ENCODE assay signal across 2 cellular contexts in the genomic region with DNA sequence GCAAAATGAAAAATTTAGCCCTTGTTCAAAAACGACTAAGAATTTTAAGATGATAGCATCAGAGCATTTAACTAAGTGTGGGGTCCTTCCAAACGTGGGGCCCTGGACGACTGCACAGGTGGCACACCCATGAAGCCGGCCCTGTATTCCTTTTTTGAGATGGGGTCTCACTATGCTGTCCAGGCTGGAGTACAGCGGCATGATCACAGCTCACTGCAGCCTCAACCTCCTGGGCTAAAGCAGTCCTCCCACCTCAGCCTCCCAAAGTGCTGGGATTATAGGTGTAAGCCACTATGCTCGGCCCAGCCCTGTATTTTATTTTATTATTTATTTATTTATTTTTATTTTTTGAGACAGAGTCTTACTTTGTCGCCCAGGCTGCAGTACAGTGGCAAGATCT.
TF ChIP-seq lines count a peak whose summit lies in the region.

No MANE protein-coding gene starts in this region.

TF ChIP-seq in K562, 482 proteins besides CTCF, POLR2A, EP300 and RAD21 (continued from another document):
- TF ChIP-seq, protein P1, sequence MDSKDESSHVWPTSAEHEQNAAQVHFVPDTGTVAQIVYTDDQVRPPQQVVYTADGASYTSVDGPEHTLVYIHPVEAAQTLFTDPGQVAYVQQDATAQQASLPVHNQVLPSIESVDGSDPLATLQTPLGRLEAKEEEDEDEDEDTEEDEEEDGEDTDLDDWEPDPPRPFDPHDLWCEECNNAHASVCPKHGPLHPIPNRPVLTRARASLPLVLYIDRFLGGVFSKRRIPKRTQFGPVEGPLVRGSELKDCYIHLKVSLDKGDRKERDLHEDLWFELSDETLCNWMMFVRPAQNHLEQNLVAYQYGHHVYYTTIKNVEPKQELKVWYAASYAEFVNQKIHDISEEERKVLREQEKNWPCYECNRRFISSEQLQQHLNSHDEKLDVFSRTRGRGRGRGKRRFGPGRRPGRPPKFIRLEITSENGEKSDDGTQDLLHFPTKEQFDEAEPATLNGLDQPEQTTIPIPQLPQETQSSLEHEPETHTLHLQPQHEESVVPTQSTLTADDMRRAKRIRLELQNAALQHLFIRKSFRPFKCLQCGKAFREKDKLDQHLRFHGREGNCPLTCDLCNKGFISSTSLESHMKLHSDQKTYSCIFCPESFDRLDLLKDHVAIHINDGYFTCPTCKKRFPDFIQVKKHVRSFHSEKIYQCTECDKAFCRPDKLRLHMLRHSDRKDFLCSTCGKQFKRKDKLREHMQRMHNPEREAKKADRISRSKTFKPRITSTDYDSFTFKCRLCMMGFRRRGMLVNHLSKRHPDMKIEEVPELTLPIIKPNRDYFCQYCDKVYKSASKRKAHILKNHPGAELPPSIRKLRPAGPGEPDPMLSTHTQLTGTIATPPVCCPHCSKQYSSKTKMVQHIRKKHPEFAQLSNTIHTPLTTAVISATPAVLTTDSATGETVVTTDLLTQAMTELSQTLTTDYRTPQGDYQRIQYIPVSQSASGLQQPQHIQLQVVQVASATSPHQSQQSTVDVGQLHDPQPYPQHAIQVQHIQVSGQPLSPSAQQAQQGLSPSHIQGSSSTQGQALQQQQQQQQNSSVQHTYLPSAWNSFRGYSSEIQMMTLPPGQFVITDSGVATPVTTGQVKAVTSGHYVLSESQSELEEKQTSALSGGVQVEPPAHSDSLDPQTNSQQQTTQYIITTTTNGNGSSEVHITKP (IDR thresholded peaks at IDR 0.05; ENCODE audit: partially characterized antibody) = no peak

TF ChIP-seq in WTC11, 78 proteins besides CTCF, POLR2A, EP300 and RAD21 (continued from another document):
- TF ChIP-seq, protein P2, sequence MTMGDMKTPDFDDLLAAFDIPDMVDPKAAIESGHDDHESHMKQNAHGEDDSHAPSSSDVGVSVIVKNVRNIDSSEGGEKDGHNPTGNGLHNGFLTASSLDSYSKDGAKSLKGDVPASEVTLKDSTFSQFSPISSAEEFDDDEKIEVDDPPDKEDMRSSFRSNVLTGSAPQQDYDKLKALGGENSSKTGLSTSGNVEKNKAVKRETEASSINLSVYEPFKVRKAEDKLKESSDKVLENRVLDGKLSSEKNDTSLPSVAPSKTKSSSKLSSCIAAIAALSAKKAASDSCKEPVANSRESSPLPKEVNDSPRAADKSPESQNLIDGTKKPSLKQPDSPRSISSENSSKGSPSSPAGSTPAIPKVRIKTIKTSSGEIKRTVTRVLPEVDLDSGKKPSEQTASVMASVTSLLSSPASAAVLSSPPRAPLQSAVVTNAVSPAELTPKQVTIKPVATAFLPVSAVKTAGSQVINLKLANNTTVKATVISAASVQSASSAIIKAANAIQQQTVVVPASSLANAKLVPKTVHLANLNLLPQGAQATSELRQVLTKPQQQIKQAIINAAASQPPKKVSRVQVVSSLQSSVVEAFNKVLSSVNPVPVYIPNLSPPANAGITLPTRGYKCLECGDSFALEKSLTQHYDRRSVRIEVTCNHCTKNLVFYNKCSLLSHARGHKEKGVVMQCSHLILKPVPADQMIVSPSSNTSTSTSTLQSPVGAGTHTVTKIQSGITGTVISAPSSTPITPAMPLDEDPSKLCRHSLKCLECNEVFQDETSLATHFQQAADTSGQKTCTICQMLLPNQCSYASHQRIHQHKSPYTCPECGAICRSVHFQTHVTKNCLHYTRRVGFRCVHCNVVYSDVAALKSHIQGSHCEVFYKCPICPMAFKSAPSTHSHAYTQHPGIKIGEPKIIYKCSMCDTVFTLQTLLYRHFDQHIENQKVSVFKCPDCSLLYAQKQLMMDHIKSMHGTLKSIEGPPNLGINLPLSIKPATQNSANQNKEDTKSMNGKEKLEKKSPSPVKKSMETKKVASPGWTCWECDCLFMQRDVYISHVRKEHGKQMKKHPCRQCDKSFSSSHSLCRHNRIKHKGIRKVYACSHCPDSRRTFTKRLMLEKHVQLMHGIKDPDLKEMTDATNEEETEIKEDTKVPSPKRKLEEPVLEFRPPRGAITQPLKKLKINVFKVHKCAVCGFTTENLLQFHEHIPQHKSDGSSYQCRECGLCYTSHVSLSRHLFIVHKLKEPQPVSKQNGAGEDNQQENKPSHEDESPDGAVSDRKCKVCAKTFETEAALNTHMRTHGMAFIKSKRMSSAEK (CRISPR knock-in tag; IDR thresholded peaks at IDR 0.05; ENCODE audit: borderline replicate concordance) = no peak
- TF ChIP-seq, protein P3, sequence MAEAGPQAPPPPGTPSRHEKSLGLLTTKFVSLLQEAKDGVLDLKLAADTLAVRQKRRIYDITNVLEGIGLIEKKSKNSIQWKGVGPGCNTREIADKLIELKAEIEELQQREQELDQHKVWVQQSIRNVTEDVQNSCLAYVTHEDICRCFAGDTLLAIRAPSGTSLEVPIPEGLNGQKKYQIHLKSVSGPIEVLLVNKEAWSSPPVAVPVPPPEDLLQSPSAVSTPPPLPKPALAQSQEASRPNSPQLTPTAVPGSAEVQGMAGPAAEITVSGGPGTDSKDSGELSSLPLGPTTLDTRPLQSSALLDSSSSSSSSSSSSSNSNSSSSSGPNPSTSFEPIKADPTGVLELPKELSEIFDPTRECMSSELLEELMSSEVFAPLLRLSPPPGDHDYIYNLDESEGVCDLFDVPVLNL (CRISPR knock-in tag; IDR thresholded peaks at IDR 0.05; ENCODE audit: borderline replicate concordance, low read depth) = no peak
- TF ChIP-seq, protein P4, sequence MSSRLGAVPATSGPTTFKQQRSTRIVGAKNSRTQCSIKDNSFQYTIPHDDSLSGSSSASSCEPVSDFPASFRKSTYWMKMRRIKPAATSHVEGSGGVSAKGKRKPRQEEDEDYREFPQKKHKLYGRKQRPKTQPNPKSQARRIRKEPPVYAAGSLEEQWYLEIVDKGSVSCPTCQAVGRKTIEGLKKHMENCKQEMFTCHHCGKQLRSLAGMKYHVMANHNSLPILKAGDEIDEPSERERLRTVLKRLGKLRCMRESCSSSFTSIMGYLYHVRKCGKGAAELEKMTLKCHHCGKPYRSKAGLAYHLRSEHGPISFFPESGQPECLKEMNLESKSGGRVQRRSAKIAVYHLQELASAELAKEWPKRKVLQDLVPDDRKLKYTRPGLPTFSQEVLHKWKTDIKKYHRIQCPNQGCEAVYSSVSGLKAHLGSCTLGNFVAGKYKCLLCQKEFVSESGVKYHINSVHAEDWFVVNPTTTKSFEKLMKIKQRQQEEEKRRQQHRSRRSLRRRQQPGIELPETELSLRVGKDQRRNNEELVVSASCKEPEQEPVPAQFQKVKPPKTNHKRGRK (CRISPR knock-in tag; IDR thresholded peaks at IDR 0.05; ENCODE audit: borderline replicate concordance) = no peak
- TF ChIP-seq ZBTB21 (CRISPR knock-in tag; IDR thresholded peaks at IDR 0.05; ENCODE audit: borderline replicate concordance) (no peak), CREM (CRISPR knock-in tag; IDR thresholded peaks at IDR 0.05) (no peak), ZNF396 (CRISPR knock-in tag; IDR thresholded peaks at IDR 0.05; ENCODE audit: borderline replicate concordance) (no peak), FOXK1 (CRISPR knock-in tag; IDR thresholded peaks at IDR 0.05) (no peak), HMGA2 (CRISPR knock-in tag; IDR thresholded peaks at IDR 0.05) (no peak)
TF ChIP-seq in WTC11: peak in this region for 0.
